ENCODE assay signal across 23 cellular contexts in the genomic region with DNA sequence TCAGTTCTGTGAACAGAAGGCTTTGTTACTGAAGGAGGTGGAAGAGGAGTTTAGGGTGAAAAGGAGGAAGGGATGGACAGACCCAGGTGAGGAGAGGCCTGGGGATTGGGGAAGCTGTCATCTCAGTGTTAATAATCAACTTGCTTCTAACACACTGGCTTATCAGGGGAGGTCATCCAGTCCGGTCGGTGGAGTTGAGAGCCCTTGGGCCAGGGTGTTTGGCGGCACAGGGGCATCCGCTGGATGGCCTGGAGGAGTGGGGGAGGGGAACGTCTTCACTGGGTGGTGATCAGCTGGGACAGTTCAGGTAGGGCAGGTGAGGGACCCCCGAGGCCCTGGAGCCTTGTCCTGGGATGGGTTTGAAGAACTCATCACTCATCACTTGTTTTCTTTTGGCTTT. TPM values are rescaled to one million over a fixed set of nuclear protein-coding genes. Genes with fewer than 3 reads are reported as not detected.
DNase-seq lines count a peak whose midpoint lies in the region; ATAC-seq, FAIRE-seq and TF ChIP-seq lines count a peak whose summit lies in the region.
"Had no signal": no experiment of that assay in that cellular context is flagged by ENCODE, and none has a peak within 500 bp of the region (broad histone marks: within the 10 kb centered on the region; RNA-seq: fewer than 3 reads in every experiment).

No MANE protein-coding gene starts in this region.

- intact Hi-C loops in HepG2 (cut with micrococcal nuclease; ENCODE audit: unreplicated experiment) = no loop called here
- intact Hi-C loops in sigmoid colon (cut with DNase I) = no loop called here

- FAIRE-seq in HepG2 (lab: Jason Lieb, UNC) = peak; percentile 34
- FAIRE-seq: D721Med had no signal

- H3K4me1 Mint-ChIP-seq in IgD-negative memory B cell = no peaks in the 10 kb centered on the region

- peak; percentile 76 for ATAC-seq in HepG2
- no peak for ATAC-seq in HG02981 (IDR thresholded peaks at IDR 0.05; ENCODE audit: unreplicated experiment)
- ATAC-seq in GM18873 (IDR thresholded peaks at IDR 0.05; ENCODE audit: low FRiP score, unreplicated experiment) = no peak
- ATAC-seq: CD8-positive, alpha-beta T cell; SK-N-SH treated with all-trans-retinoic acid at 6 μM for 48 hours had no signal

- H3K4me3 Mint-ChIP-seq in IgD-negative memory B cell = no peak overlapping the region
- H3K4me3 Mint-ChIP-seq: CD8-positive, alpha-beta T cell had no signal

- H3K4me3 ChIP-seq in HepG2 (replicated peaks in 1 of 3; ENCODE audit: insufficient read depth in 1 of 3, low read depth in 2 of 3, low read length in 3 of 3) = no peak overlapping the region
- no peak overlapping the region for H3K4me3 ChIP-seq in sigmoid colon
- H3K4me3 ChIP-seq: BLaER1 treated with 17β-estradiol and CSF1 and Interleukin-3, amounts not matched to agents 10 nM and 100 nM; GM23248; PC-9 had no signal

- peak overlapping the region in 2 of 3 donors; percentile 27 to 86 for H3K27ac Mint-ChIP-seq in IgD-negative memory B cell
- H3K27ac Mint-ChIP-seq: CD8-positive, alpha-beta T cell had no signal

- no peak overlapping the region for H3K4me2 ChIP-seq in HepG2 (ENCODE audit: low read depth, low read length)
- H3K4me2 ChIP-seq: BLaER1 treated with 17β-estradiol and CSF1 and Interleukin-3, amounts not matched to agents 10 nM and 100 nM; KMS-11; PC-9 had no signal

- in situ Hi-C loops in HepG2 (cut with HindIII; ENCODE audit: extremely low pct_ligation_motif_present, low pct_unique_long_range_greater_than_20kb) = no loop called here

- H3K9me3 Mint-ChIP-seq in IgD-negative memory B cell = no peaks in the 10 kb centered on the region
- H3K9me3 Mint-ChIP-seq: CD8-positive, alpha-beta T cell had no signal

- no peak for TF ChIP-seq CTCF in HepG2 (CRISPR knock-in tag; IDR thresholded peaks at IDR 0.05)
- no peak for TF ChIP-seq CTCF in sigmoid colon (IDR thresholded peaks at IDR 0.05)

- H4K20me1 ChIP-seq in HepG2 (ENCODE audit: insufficient read depth, low read length) = peaks cover 7% of the 10 kb centered on the region; the same call in 1 of the 2 replicates

- CTCF ChIA-PET in HepG2 (lab: Yijun Ruan, JAX; ENCODE audit: low intra/inter-chr PET ratio, low total read pairs) = no interaction called here

- no peak overlapping the region for H2AFZ ChIP-seq in HepG2 (ENCODE audit: low read length)
- H2AFZ ChIP-seq: GM23248, PC-9 had no signal

- WGBS in HepG2 (ENCODE audit: low lambda C conversion rate) = 77% methylated on average over 6 of the region's 6 CpGs
- WGBS in sigmoid colon, 2 donors = 83 to 90% methylated on average over 6 of the region's 6 CpGs

- H3K9me3 ChIP-seq in HepG2 (ENCODE audit: low read length) (no peaks in the 10 kb centered on the region), sigmoid colon (no peaks in the 10 kb centered on the region)
- H3K9me3 ChIP-seq: BLaER1 treated with 17β-estradiol and CSF1 and Interleukin-3, amounts not matched to agents 10 nM and 100 nM had no signal

- H3K27ac ChIP-seq in HepG2 (ENCODE audit: extremely low read length, insufficient read depth, low read length) (no peak overlapping the region), sigmoid colon (no peak overlapping the region)
- H3K27ac ChIP-seq: BLaER1 treated with 17β-estradiol and CSF1 and Interleukin-3, amounts not matched to agents 10 nM and 100 nM; GM23248; KMS-11; PC-9; RWPE1 had no signal

- no peaks in the 10 kb centered on the region for H3K79me2 ChIP-seq in HepG2 (ENCODE audit: insufficient read depth, low read length)

- TF ChIP-seq EP300 in HepG2 (IDR thresholded peaks at IDR 0.05; ENCODE audit: low read depth in 2 of 2, low read length in 2 of 2) (no peak), HepG2 (CRISPR knock-in tag; IDR thresholded peaks at IDR 0.05; ENCODE audit: borderline replicate concordance) (no peak), sigmoid colon (IDR thresholded peaks at IDR 0.05) (no peak)

- peaks cover 24% of the 10 kb centered on the region for H3K36me3 Mint-ChIP-seq in IgD-negative memory B cell

- no TSS peak for BruUV-seq in HepG2 (replicated peaks; lab: Mats Ljungman, UMichigan)

- H3K27me3 Mint-ChIP-seq in IgD-negative memory B cell = peaks cover 1% of the 10 kb centered on the region

- no peak for TF ChIP-seq POLR2A in HepG2 (IDR thresholded peaks at IDR 0.05; ENCODE audit: insufficient read depth in 1 of 2, low read depth in 2 of 2, low read length in 2 of 2)
- no peak for TF ChIP-seq POLR2A in sigmoid colon (IDR thresholded peaks at IDR 0.05)

- DNase-seq in ELF-1 (ENCODE audit: low read depth, low spot score) (peak; percentile 46), HepG2 (ENCODE audit: low spot score) (no peak), sigmoid colon (peak; percentile 45), Kasumi-1 (lab: John Stamatoyannopoulos, UW) (no peak)
- DNase-seq in stimulated activated CD4-positive, alpha-beta T cell treated with anti-CD3 and anti-CD28 coated beads, Interleukin-2, amount 100 ng/mL, for 24 hours = no peak
- DNase-seq: CD8-positive, alpha-beta T cell; GM23248; NCI-H1048; NCI-H1436; NCI-H2029; NCI-H526; PC-9; SIG-M5 had no signal

- no peak for TF ChIP-seq RAD21 in HepG2 (CRISPR knock-in tag; IDR thresholded peaks at IDR 0.05)

- POLR2A ChIA-PET in HepG2 (lab: Yijun Ruan, JAX) = interaction anchor here (0.9 kb wide), 1 partner anchor 9 kb away, joined by 3 read pairs; no protein-coding TSS in a partner anchor

- H3K27me3 ChIP-seq in HepG2 (ENCODE audit: control insufficient read depth in 1 of 2, insufficient read depth in 2 of 2, low read length in 2 of 2) = no peaks in the 10 kb centered on the region
- no peaks in the 10 kb centered on the region for H3K27me3 ChIP-seq in sigmoid colon
- H3K27me3 ChIP-seq: BLaER1 treated with 17β-estradiol and CSF1 and Interleukin-3, amounts not matched to agents 10 nM and 100 nM had no signal

- no peak overlapping the region for H3K9ac ChIP-seq in HepG2 (ENCODE audit: insufficient read depth, low read depth, low read length)
- H3K9ac ChIP-seq: BLaER1 treated with 17β-estradiol and CSF1 and Interleukin-3, amounts not matched to agents 10 nM and 100 nM; GM23248; KMS-11 had no signal

- H3K4me1 ChIP-seq in HepG2 (ENCODE audit: insufficient read depth, low read length) (peaks cover 18% of the 10 kb centered on the region), sigmoid colon (no peaks in the 10 kb centered on the region)

- peaks cover 24 to 78% of the 10 kb centered on the region in 2 experiments for H3K36me3 ChIP-seq in HepG2 (replicated peaks in 1 of 2; ENCODE audit: control insufficient read depth in 1 of 2, insufficient read depth in 2 of 2, low read length in 2 of 2)
- peaks cover 5 to 93% (median 15%) of the 10 kb centered on the region in 4 donors for H3K36me3 ChIP-seq in sigmoid colon

TF ChIP-seq in HepG2, 621 proteins besides CTCF, POLR2A, EP300 and RAD21 (continues in another document):
- TF ChIP-seq, protein P1, sequence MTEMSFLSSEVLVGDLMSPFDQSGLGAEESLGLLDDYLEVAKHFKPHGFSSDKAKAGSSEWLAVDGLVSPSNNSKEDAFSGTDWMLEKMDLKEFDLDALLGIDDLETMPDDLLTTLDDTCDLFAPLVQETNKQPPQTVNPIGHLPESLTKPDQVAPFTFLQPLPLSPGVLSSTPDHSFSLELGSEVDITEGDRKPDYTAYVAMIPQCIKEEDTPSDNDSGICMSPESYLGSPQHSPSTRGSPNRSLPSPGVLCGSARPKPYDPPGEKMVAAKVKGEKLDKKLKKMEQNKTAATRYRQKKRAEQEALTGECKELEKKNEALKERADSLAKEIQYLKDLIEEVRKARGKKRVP (CRISPR knock-in tag; IDR thresholded peaks at IDR 0.05) = no peak
- TF ChIP-seq EZH2 (conservative IDR thresholded peaks at IDR 0.05; ENCODE audit: low read depth, low read length) = no peak
- 0 out of 2 replicates have a peak, but pooled peaks have one; percentile 27 for TF ChIP-seq ZBTB38 (CRISPR knock-in tag; IDR thresholded peaks at IDR 0.05)
- peak; percentile 38; the same call in 1 of the 2 replicates for TF ChIP-seq HNF4A (CRISPR knock-in tag; IDR thresholded peaks at IDR 0.05)
- TF ChIP-seq NR2F1 (CRISPR knock-in tag; IDR thresholded peaks at IDR 0.05) = peak in 1 of 2 experiments; percentile 26; a peak in 1 of 4 replicates

RNA-seq across cellular contexts. Expression of a gene that starts 33.9 kb away (rescaled TPM):
- polyA plus RNA-seq in IgD-negative memory B cell (not detected), HepG2 (2011; rRNA removed) (3.4 and 4.9 TPM in 2 replicates), sigmoid colon (1 to 10 TPM in 1 of 3 donors, under 1 TPM in 2; 0.46 to 1.8 (median 0.60) TPM)
- total RNA-seq in HepG2 (2016; rRNA removed; fragmentation: Illumina TruSeq; extraction: Trizol) (1.7 and 1.9 TPM in 2 replicates), sigmoid colon (not detected)
- 0.10 and 0.53 TPM in 2 replicates for total RNA-seq in HepG2 (2016; cell fraction: cytosol; rRNA removed; fragmentation: Illumina TruSeq; extraction: Trizol; ENCODE audit: low read depth)
- 1.3 and 2.2 TPM in 2 replicates for total RNA-seq in HepG2 (2016; cell fraction: insoluble cytoplasmic fraction; rRNA removed; fragmentation: Illumina TruSeq; extraction: Trizol)
- total RNA-seq in HepG2 (2016; cell fraction: membrane; rRNA removed; fragmentation: Illumina TruSeq; extraction: Trizol) = 0.80 and 1.6 TPM in 2 replicates
- total RNA-seq in HepG2 (2016; cell fraction: nucleus; rRNA removed; fragmentation: Illumina TruSeq; extraction: Trizol) = 1.3 TPM in 2 replicates
- polyA plus RNA-seq in HepG2 (2011; cell fraction: cytosol; rRNA removed) = 1.9 and 3.3 TPM in 2 replicates
- polyA plus RNA-seq in HepG2 (2011; cell fraction: nucleus; rRNA removed) = 12.2 and 16.4 TPM in 2 replicates
- 3.5 and 6.3 TPM in 2 replicates for polyA plus RNA-seq in HepG2 (2012)
- polyA plus RNA-seq in HepG2 (2016; cell fraction: cytosol; fragmentation: Illumina TruSeq; extraction: Trizol; ENCODE audit: low read depth) = 0.17 TPM in 2 replicates
- polyA plus RNA-seq in HepG2 (2016; cell fraction: insoluble cytoplasmic fraction; fragmentation: Illumina TruSeq; extraction: Trizol; ENCODE audit: low read depth) = 1.8 and 2.1 TPM in 2 replicates
- polyA plus RNA-seq in HepG2 (2016; cell fraction: membrane; fragmentation: Illumina TruSeq; extraction: Trizol; ENCODE audit: low read depth) = 0.12 and 0.47 TPM in 2 replicates
- polyA plus RNA-seq in HepG2 (2016; cell fraction: nucleus; fragmentation: Illumina TruSeq; extraction: Trizol; ENCODE audit: insufficient read depth, low read depth) = 3.9 and 4.1 TPM in 2 replicates
- polyA minus RNA-seq in HepG2 (2011; rRNA and poly(A)+ RNA removed; ENCODE audit: low replicate concordance) = 9.0 TPM in 1 of 2 replicates, not detected in the other
- polyA minus RNA-seq in HepG2 (2011; cell fraction: cytosol; rRNA and poly(A)+ RNA removed) = 4.0 and 5.5 TPM in 2 replicates
- 4.5 and 5.2 TPM in 2 replicates for polyA minus RNA-seq in HepG2 (2011; cell fraction: nucleus; rRNA and poly(A)+ RNA removed)
- total RNA-seq: A673; CD8-positive, alpha-beta T cell; GM23248; M059J; PC-9 had no signal
- polyA plus RNA-seq: GM23248 had no signal

Comparison
In these comparisons a context has a peak if more than half of its experiments do, and no peak if none do; other contexts are left out.
1. DNase-seq: peak in ELF-1 (single experiment) and sigmoid colon (single experiment); none in HepG2 (single experiment), stimulated activated CD4-positive, alpha-beta T cell treated with anti-CD3 and anti-CD28 coated beads, Interleukin-2, amount 100 ng/mL, for 24 hours (0 of 2) and Kasumi-1 (0 of 2).